19 cellular contexts compared by ENCODE assay signal in genomic region chr17:4368341-4368740, GRCh38. TPM values are rescaled to one million over a fixed set of nuclear protein-coding genes. Genes with fewer than 3 reads are reported as not detected.
A peak's percentile ranks its signal among the peaks of the same experiment; 100 is the strongest.
DNase-seq lines count a peak whose midpoint lies in the region; ATAC-seq and TF ChIP-seq lines count a peak whose summit lies in the region.
"Had no signal": no experiment of that assay in that cellular context is flagged by ENCODE, and none has a peak within 500 bp of the region (broad histone marks: within the 10 kb centered on the region; RNA-seq: fewer than 3 reads in every experiment).

No MANE protein-coding gene starts in this region.

- CTCF ChIA-PET in CD4-positive, alpha-beta T cell (lab: Charles Lee), result no interaction called here
- CTCF ChIA-PET in RWPE1 (lab: Yijun Ruan, JAX), result no interaction called here
- CTCF ChIA-PET in PC-3 (lab: Charles Lee), result no interaction called here

- no peak overlapping the region for H2AFZ ChIP-seq in H9 (ENCODE audit: low read length)
- no peak overlapping the region for H2AFZ ChIP-seq in PC-3 (ENCODE audit: low read length)
- H2AFZ ChIP-seq: PC-9 had no signal

- H3K9me2 ChIP-seq in PC-3 (replicated peaks; ENCODE audit: low read length), result no peaks in the 10 kb centered on the region
- H3K9me2 ChIP-seq: SK-N-SH had no signal

- peaks cover 17% of the 10 kb centered on the region for H3K4me1 Mint-ChIP-seq in CD4-positive, alpha-beta T cell (ENCODE audit: low read depth)
- H3K4me1 Mint-ChIP-seq in H9 (peaks cover 15 to 18% of the 10 kb centered on the region in 2 experiments), neural crest cell (peaks cover 16% of the 10 kb centered on the region)

- BruUV-seq in PC-3 (replicated peaks; lab: Mats Ljungman, UMichigan), result no TSS peak

- POLR2A ChIA-PET in CD4-positive, alpha-beta T cell (lab: Charles Lee), result interaction anchor here (0.6 kb wide), 1 partner anchor 67 kb away, joined by 3 read pairs; no protein-coding TSS in a partner anchor
- POLR2A ChIA-PET in RWPE1 (lab: Yijun Ruan, JAX; ENCODE audit: low non-redundant PET), result no interaction called here
- POLR2A ChIA-PET in PC-3 (lab: Charles Lee; ENCODE audit: unreplicated experiment), result no interaction called here

- no peak overlapping the region for H4K91ac ChIP-seq in H9 (ENCODE audit: insufficient read length, low read depth, low read length)

- H2BK15ac ChIP-seq in H9 (ENCODE audit: low read depth, low read length), result no peak overlapping the region

- no peak overlapping the region for H3K27ac ChIP-seq in CD4-positive, alpha-beta T cell (ENCODE audit: low read depth, low read length)
- H3K27ac ChIP-seq in H9 (ENCODE audit: insufficient read length, low read depth, low read length) (no peak overlapping the region), RWPE1 (peak overlapping the region; percentile 33), PC-3 (ENCODE audit: low read length) (no peak overlapping the region)
- H3K27ac ChIP-seq: BLaER1 treated with 17β-estradiol and CSF1 and Interleukin-3, amounts not matched to agents 10 nM and 100 nM; PC-9 had no signal

- no peak overlapping the region for H3K23ac ChIP-seq in H9 (ENCODE audit: insufficient read length, low read depth, low read length)

- H3K23me2 ChIP-seq in H9 (ENCODE audit: insufficient read length, low read depth, low read length, poor library complexity, severe bottlenecking), result peaks cover 6% of the 10 kb centered on the region

- ATAC-seq in CD4-positive, alpha-beta T cell (ENCODE audit: poor library complexity), result no peak
- ATAC-seq in PC-3, result no peak
- ATAC-seq in GM18498 (IDR thresholded peaks at IDR 0.05; ENCODE audit: unreplicated experiment), result no peak
- ATAC-seq: GM12878, Right ventricle myocardium inferior, T-helper 17 cell had no signal

- peak overlapping the region; percentile 15 for H3K4me3 Mint-ChIP-seq in CD4-positive, alpha-beta T cell
- no peak overlapping the region for H3K4me3 Mint-ChIP-seq in H9
- H3K4me3 Mint-ChIP-seq in neural crest cell, result peak overlapping the region; percentile 51
- H3K4me3 Mint-ChIP-seq: T-helper 17 cell had no signal

- H3K27me3 ChIP-seq in CD4-positive, alpha-beta T cell (ENCODE audit: control insufficient read depth, insufficient read depth, low read length), result no peaks in the 10 kb centered on the region
- H3K27me3 ChIP-seq in H9 (ENCODE audit: insufficient read depth, low read length) (no peaks in the 10 kb centered on the region), PC-3 (ENCODE audit: low read length) (no peaks in the 10 kb centered on the region)
- H3K27me3 ChIP-seq: BLaER1 treated with 17β-estradiol and CSF1 and Interleukin-3, amounts not matched to agents 10 nM and 100 nM had no signal

- H3K79me2 ChIP-seq in H9 (ENCODE audit: insufficient read depth, low read length) (peaks cover 12% of the 10 kb centered on the region; the same call in 1 of the 2 replicates), PC-3 (ENCODE audit: low read length) (peaks cover 30% of the 10 kb centered on the region)

- no peak overlapping the region for H2BK20ac ChIP-seq in H9 (ENCODE audit: low read depth, low read length, poor library complexity, severe bottlenecking)

- H3K18ac ChIP-seq in H9 (ENCODE audit: insufficient read length, low read depth, low read length), result no peak overlapping the region

- WGBS in H9 (ENCODE audit: extremely low coverage, insufficient read length, low lambda C conversion rate), result no CpG with 5 or more reads among the region's 5 CpGs

- no peak for DNase-seq in CD4-positive, alpha-beta T cell
- no peak for DNase-seq in H9
- DNase-seq in RWPE1 (ENCODE audit: low spot score), result no peak
- DNase-seq in neural crest cell (ENCODE audit: low read depth, low spot score), result no peak
- DNase-seq in PC-3, result no peak
- no peak for DNase-seq in activated CD4-positive, CD25-positive, alpha-beta regulatory T cell treated with anti-CD3 and anti-CD28 coated beads, Interleukin-2, amount 50 U/mL, for 72 hours
- no peak for DNase-seq in NCI-H524 treated with DMSO at 0.1 percent for 48 hours (lab: John Stamatoyannopoulos, UW)
- DNase-seq: HCEC 1CT, MV-4-11, NCI-H146, NCI-H2081 treated with DMSO at 0.1 percent for 48 hours, NCI-H526, PC-9, SK-N-SH, T-helper 17 cell had no signal

- H3K9ac ChIP-seq in H9 (ENCODE audit: extremely low read depth, insufficient read length, low read length), result no peak overlapping the region
- no peak overlapping the region for H3K9ac ChIP-seq in PC-3 (ENCODE audit: low read length)
- H3K9ac ChIP-seq: BLaER1 treated with 17β-estradiol and CSF1 and Interleukin-3, amounts not matched to agents 10 nM and 100 nM; SK-N-SH had no signal

- H3K27me3 Mint-ChIP-seq in CD4-positive, alpha-beta T cell, result no peaks in the 10 kb centered on the region
- H3K27me3 Mint-ChIP-seq in H9 (ENCODE audit: low read depth), result no peaks in the 10 kb centered on the region
- no peaks in the 10 kb centered on the region for H3K27me3 Mint-ChIP-seq in neural crest cell (ENCODE audit: low read depth)
- H3K27me3 Mint-ChIP-seq: T-helper 17 cell had no signal

- intact Hi-C loops in CD4-positive, alpha-beta T cell (cut with DNase I, micrococcal nuclease), result loop anchor here (5.0 to 10.0 kb wide), 5 partner anchors 36 to 596 kb away; partner anchors contain the start of genes ANKFY1 (in 1 of the 2), NCBP3 (in 1 of the 2) and SPAG7 (in 1 of the 2)
- intact Hi-C loops in PC-3 (cut with micrococcal nuclease), result loop anchor here (5.0 to 10.0 kb wide), 2 partner anchors 54 to 151 kb away; no protein-coding TSS in a partner anchor

- H3K4ac ChIP-seq in H9 (ENCODE audit: low read depth, low read length), result no peak overlapping the region

- no peak for TF ChIP-seq CTCF in CD4-positive, alpha-beta T cell (IDR thresholded peaks at IDR 0.05)
- no peak for TF ChIP-seq CTCF in H9 (conservative IDR thresholded peaks at IDR 0.05)
- no peak for TF ChIP-seq CTCF in RWPE1 (conservative IDR thresholded peaks at IDR 0.05; ENCODE audit: low read depth)
- no peak for TF ChIP-seq CTCF in neural crest cell (conservative IDR thresholded peaks at IDR 0.05)
- no peak for TF ChIP-seq CTCF in PC-3 (conservative IDR thresholded peaks at IDR 0.05; ENCODE audit: low read depth, low read length)

- no peak overlapping the region for H3K27ac Mint-ChIP-seq in CD4-positive, alpha-beta T cell
- H3K27ac Mint-ChIP-seq in H9, result peak overlapping the region in 2 of 3 experiments; percentile 48 to 77; a peak in 1 of 7 replicates
- H3K27ac Mint-ChIP-seq in neural crest cell (ENCODE audit: unreplicated experiment), result no peak overlapping the region
- H3K27ac Mint-ChIP-seq: T-helper 17 cell had no signal

- no peaks in the 10 kb centered on the region for H3K36me3 ChIP-seq in PC-3 (ENCODE audit: low read depth, low read length)

- no peaks in the 10 kb centered on the region for H3K79me1 ChIP-seq in H9 (ENCODE audit: insufficient read depth, low read depth, low read length, poor library complexity, severe bottlenecking)

- H3K4me2 ChIP-seq in H9 (ENCODE audit: insufficient read depth, insufficient read length, low read length), result no peak overlapping the region
- no peak overlapping the region for H3K4me2 ChIP-seq in PC-3 (ENCODE audit: low read length)
- H3K4me2 ChIP-seq: PC-9, SK-N-SH had no signal

- H3K4me3 ChIP-seq in PC-3 (ENCODE audit: low read length), result no peak overlapping the region
- H3K4me3 ChIP-seq: BLaER1 treated with 17β-estradiol and CSF1 and Interleukin-3, amounts not matched to agents 10 nM and 100 nM; GM12878; PC-9 had no signal

- no peak overlapping the region for H3K56ac ChIP-seq in H9 (ENCODE audit: insufficient read length, low read depth, low read length)

- H4K5ac ChIP-seq in H9 (ENCODE audit: insufficient read length, low read depth, low read length), result no peak overlapping the region

- no peak overlapping the region for H3K14ac ChIP-seq in H9 (ENCODE audit: insufficient read depth, low read length)

- no peaks in the 10 kb centered on the region for H3F3A ChIP-seq in PC-3 (ENCODE audit: low read length, unreplicated experiment)

- H3K9me3 Mint-ChIP-seq in CD4-positive, alpha-beta T cell, result no peaks in the 10 kb centered on the region
- peaks cover 0 to 4% of the 10 kb centered on the region in 2 experiments; a peak in 2 of 5 replicates for H3K9me3 Mint-ChIP-seq in H9
- no peaks in the 10 kb centered on the region for H3K9me3 Mint-ChIP-seq in neural crest cell

- no peak overlapping the region for H2BK5ac ChIP-seq in H9 (ENCODE audit: insufficient read length, low read length)

- H3K36me3 Mint-ChIP-seq in CD4-positive, alpha-beta T cell (ENCODE audit: low read depth), result peaks cover 7% of the 10 kb centered on the region
- H3K36me3 Mint-ChIP-seq in H9 (ENCODE audit: insufficient read depth in 1 of 3, low read depth in 3 of 3) (peaks cover 7 to 12% (median 10%) of the 10 kb centered on the region in 3 experiments), neural crest cell (ENCODE audit: low read depth) (peaks cover 2% of the 10 kb centered on the region)

- no peak overlapping the region for H3T11ph ChIP-seq in H9 (ENCODE audit: low read length)

- no peak overlapping the region for H2BK120ac ChIP-seq in H9 (ENCODE audit: low read depth, low read length, poor library complexity, severe bottlenecking)

- H4K20me1 ChIP-seq in H9 (ENCODE audit: control insufficient read depth, insufficient read depth, insufficient read length) (no peaks in the 10 kb centered on the region), PC-3 (ENCODE audit: low read length) (0 out of 2 replicates have a peak, but pooled peaks cover 1% of the 10 kb centered on the region)

- no peak overlapping the region for H2AK5ac ChIP-seq in H9 (ENCODE audit: insufficient read length, low read length)

- H3K9me3 ChIP-seq in CD4-positive, alpha-beta T cell (ENCODE audit: control insufficient read depth, low read length), result no peaks in the 10 kb centered on the region
- no peaks in the 10 kb centered on the region for H3K9me3 ChIP-seq in H9 (ENCODE audit: control insufficient read depth, low read depth, low read length)
- no peaks in the 10 kb centered on the region for H3K9me3 ChIP-seq in PC-3 (ENCODE audit: low read length)
- H3K9me3 ChIP-seq: BLaER1 treated with 17β-estradiol and CSF1 and Interleukin-3, amounts not matched to agents 10 nM and 100 nM; SK-N-SH had no signal

- no peak overlapping the region for H2BK12ac ChIP-seq in H9 (ENCODE audit: insufficient read length, low read depth, low read length)

- no peak overlapping the region for H4K8ac ChIP-seq in H9 (replicated peaks; ENCODE audit: insufficient read length, low read depth, low read length)

- H3K4me1 ChIP-seq in H9 (ENCODE audit: insufficient read depth, low read length), result no peaks in the 10 kb centered on the region
- peaks cover under 1% of the 10 kb centered on the region; the same call in 1 of the 2 replicates for H3K4me1 ChIP-seq in PC-3 (ENCODE audit: insufficient read depth, low read length)

RNA-seq across cellular contexts. Expression of gene UBE2G1, which starts 1.9 kb away (rescaled TPM):
- 10 to 100 TPM; 58.5 to 58.8 TPM for total RNA-seq in CD4-positive, alpha-beta T cell
- total RNA-seq in H9 (2021), result 185 and 188 TPM in 2 replicates
- 98.5 and 119 TPM in 2 replicates for total RNA-seq in neural crest cell
- total RNA-seq in PC-3 (2014; rRNA removed), result 35.8 and 46.8 TPM in 2 replicates

Comparison
In these comparisons a context has a peak if more than half of its experiments do, and no peak if none do; other contexts are left out.
1. H3K27ac Mint-ChIP-seq: peak in H9 (2 of 3); none in CD4-positive, alpha-beta T cell (single experiment) and neural crest cell (single experiment).
2. H3K4me3 Mint-ChIP-seq: peak in CD4-positive, alpha-beta T cell (single experiment) and neural crest cell (single experiment); none in H9 (0 of 2).